9 cellular contexts compared by ENCODE assay signal in the genomic region with DNA sequence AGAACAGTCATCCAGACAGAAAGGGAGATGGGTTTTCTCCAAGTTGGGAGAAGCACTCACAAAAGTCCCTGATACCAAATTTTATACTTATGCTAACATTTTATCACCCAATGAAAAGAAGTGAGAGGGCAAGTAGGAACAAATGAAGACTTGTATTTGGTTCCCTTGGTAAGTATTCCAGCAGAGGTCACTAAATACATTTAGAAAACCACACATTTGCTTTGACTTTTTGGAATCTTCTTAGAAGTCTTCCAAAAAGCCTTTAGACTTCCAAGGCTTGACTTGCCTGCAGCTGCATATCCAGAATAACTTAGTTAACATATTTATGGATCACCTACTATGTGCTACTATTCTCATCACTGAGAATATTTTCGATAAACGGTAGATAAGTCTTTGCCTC. TPM values are rescaled to one million over a fixed set of nuclear protein-coding genes. Genes with fewer than 3 reads are reported as not detected.
DNase-seq lines count a peak whose midpoint lies in the region; ATAC-seq, FAIRE-seq and TF ChIP-seq lines count a peak whose summit lies in the region.
"Had no signal": no experiment of that assay in that cellular context is flagged by ENCODE, and none has a peak within 500 bp of the region (broad histone marks: within the 10 kb centered on the region; RNA-seq: fewer than 3 reads in every experiment).

No MANE protein-coding gene starts in this region.

- ATAC-seq in PC-3 = peak; percentile 33; the same call in 1 of the 2 replicates
- no peak for ATAC-seq in GM21423 (IDR thresholded peaks at IDR 0.05; ENCODE audit: unreplicated experiment)

- no peak overlapping the region for H3K9ac ChIP-seq in PC-3 (ENCODE audit: low read length)

- no peaks in the 10 kb centered on the region for H4K20me1 ChIP-seq in PC-3 (ENCODE audit: low read length)

- no peaks in the 10 kb centered on the region for H3K4me1 Mint-ChIP-seq in activated T-helper 1 cell treated with anti-CD3 and anti-CD28 coated beads, Interleukin-12 subunit alpha, Interleukin-12 subunit beta, Interleukin-2, Interleukin-4 antibody, amounts not matched to agents 30 ng/mL and 10 ng/mL and 1 ng/mL, durations not matched to agents 14 hours and 24 hours and 36 hours (ENCODE audit: low read depth)

- WGBS in small intestine, 3 donors = 47 to 77% (median 50%) methylated on average over 2 of the region's 2 CpGs

- no peaks in the 10 kb centered on the region for H3F3A ChIP-seq in PC-3 (ENCODE audit: low read length, unreplicated experiment)

- H3K27me3 Mint-ChIP-seq in activated T-helper 1 cell treated with anti-CD3 and anti-CD28 coated beads, Interleukin-12 subunit alpha, Interleukin-12 subunit beta, Interleukin-2, Interleukin-4 antibody, amounts not matched to agents 30 ng/mL and 10 ng/mL and 1 ng/mL, durations not matched to agents 14 hours and 24 hours and 36 hours (ENCODE audit: insufficient read depth) = peaks cover 9% of the 10 kb centered on the region

- no peaks in the 10 kb centered on the region for H3K9me3 Mint-ChIP-seq in activated T-helper 1 cell treated with anti-CD3 and anti-CD28 coated beads, Interleukin-12 subunit alpha, Interleukin-12 subunit beta, Interleukin-2, Interleukin-4 antibody, amounts not matched to agents 30 ng/mL and 10 ng/mL and 1 ng/mL, durations not matched to agents 14 hours and 24 hours and 36 hours

- CTCF ChIA-PET in PC-3 (lab: Charles Lee) = no interaction called here

- H3K27ac ChIP-seq in PC-3 (ENCODE audit: low read length) = no peak overlapping the region
- no peak overlapping the region for H3K27ac ChIP-seq in small intestine (ENCODE audit: low read depth in 1 of 2, low read length in 1 of 2)

- DNase-seq in NCI-H1105 treated with DMSO at 0.1 percent for 48 hours (lab: John Stamatoyannopoulos, UW) = peak; percentile 13
- DNase-seq in NCI-H1105 (lab: John Stamatoyannopoulos, UW) = no peak
- DNase-seq in PC-3 = peak; percentile 25
- peak; percentile 65 for DNase-seq in fibroblast of pulmonary artery (ENCODE audit: low read depth)
- peak; percentile 12 for DNase-seq in small intestine
- no peak for DNase-seq in activated T-helper 1 cell treated with anti-CD3 and anti-CD28 coated beads, Interleukin-12 subunit alpha, Interleukin-12 subunit beta, Interleukin-2, Interleukin-4 antibody, amounts not matched to agents 30 ng/mL and 10 ng/mL and 1 ng/mL, durations not matched to agents 14 hours and 24 hours and 36 hours (ENCODE audit: low spot score)
- no peak for DNase-seq in NCI-H146 treated with DMSO at 0.1 percent for 48 hours (lab: John Stamatoyannopoulos, UW; ENCODE audit: unreplicated experiment)
- DNase-seq: NCI-H2029 had no signal

- intact Hi-C loops in PC-3 (cut with micrococcal nuclease) = loop anchor here (1.0 to 10.0 kb wide), 2 partner anchors 73 to 407 kb away; no protein-coding TSS in a partner anchor
- intact Hi-C loops in activated T-helper 1 cell treated with anti-CD3 and anti-CD28 coated beads, Interleukin-12 subunit alpha, Interleukin-12 subunit beta, Interleukin-2, Interleukin-4 antibody, amounts not matched to agents 30 ng/mL and 10 ng/mL and 1 ng/mL, durations not matched to agents 14 hours and 24 hours and 36 hours (cut with micrococcal nuclease) = loop anchor here (1.0 kb wide), 1 partner anchor 73 kb away; no protein-coding TSS in a partner anchor

- H3K4me3 ChIP-seq in PC-3 (ENCODE audit: low read length) (no peak overlapping the region), fibroblast of pulmonary artery (replicated peaks; ENCODE audit: low read depth, low read length) (no peak overlapping the region), small intestine (ENCODE audit: low read depth in 1 of 2, low read length in 2 of 2) (no peak overlapping the region)

- H3K9me3 ChIP-seq in PC-3 (ENCODE audit: low read length) = no peaks in the 10 kb centered on the region
- H3K9me3 ChIP-seq in small intestine (ENCODE audit: control insufficient read depth, low read depth) = no peaks in the 10 kb centered on the region

- H3K4me3 Mint-ChIP-seq in activated T-helper 1 cell treated with anti-CD3 and anti-CD28 coated beads, Interleukin-12 subunit alpha, Interleukin-12 subunit beta, Interleukin-2, Interleukin-4 antibody, amounts not matched to agents 30 ng/mL and 10 ng/mL and 1 ng/mL, durations not matched to agents 14 hours and 24 hours and 36 hours = no peak overlapping the region

- H3K4me2 ChIP-seq in PC-3 (ENCODE audit: low read length) = no peak overlapping the region

- H3K4me1 ChIP-seq in PC-3 (ENCODE audit: insufficient read depth, low read length) = no peaks in the 10 kb centered on the region
- H3K4me1 ChIP-seq in small intestine (ENCODE audit: control insufficient read depth in 2 of 2, insufficient read depth in 1 of 2, low read depth in 1 of 2, low read length in 1 of 2) = no peaks in the 10 kb centered on the region

- H2AFZ ChIP-seq in PC-3 (ENCODE audit: low read length) = no peak overlapping the region

- TF ChIP-seq CTCF in PC-3 (conservative IDR thresholded peaks at IDR 0.05; ENCODE audit: low read depth, low read length) = peak; percentile 43; the same call in 1 of the 2 replicates
- peak; percentile 39 for TF ChIP-seq CTCF in fibroblast of pulmonary artery (IDR thresholded peaks at IDR 0.05; ENCODE audit: low read length, missing control alignments)

- H3K36me3 Mint-ChIP-seq in activated T-helper 1 cell treated with anti-CD3 and anti-CD28 coated beads, Interleukin-12 subunit alpha, Interleukin-12 subunit beta, Interleukin-2, Interleukin-4 antibody, amounts not matched to agents 30 ng/mL and 10 ng/mL and 1 ng/mL, durations not matched to agents 14 hours and 24 hours and 36 hours (ENCODE audit: low read depth) = no peaks in the 10 kb centered on the region

- H3K27ac Mint-ChIP-seq in activated T-helper 1 cell treated with anti-CD3 and anti-CD28 coated beads, Interleukin-12 subunit alpha, Interleukin-12 subunit beta, Interleukin-2, Interleukin-4 antibody, amounts not matched to agents 30 ng/mL and 10 ng/mL and 1 ng/mL, durations not matched to agents 14 hours and 24 hours and 36 hours = no peak overlapping the region

- POLR2A ChIA-PET in PC-3 (lab: Charles Lee; ENCODE audit: unreplicated experiment) = no interaction called here

- H3K9me2 ChIP-seq in PC-3 (replicated peaks; ENCODE audit: low read length) = no peaks in the 10 kb centered on the region

- no peaks in the 10 kb centered on the region for H3K27me3 ChIP-seq in PC-3 (ENCODE audit: low read length)
- H3K27me3 ChIP-seq in small intestine (ENCODE audit: control insufficient read depth in 2 of 2, insufficient read depth in 2 of 2, low read length in 2 of 2) = no peaks in the 10 kb centered on the region

- H3K36me3 ChIP-seq in PC-3 (ENCODE audit: low read depth, low read length) (no peaks in the 10 kb centered on the region), small intestine (ENCODE audit: control insufficient read depth in 2 of 2, insufficient read depth in 2 of 2, low read length in 2 of 2) (no peaks in the 10 kb centered on the region)

- FAIRE-seq in small intestine (lab: Jason Lieb, UNC) = no peak

- no peaks in the 10 kb centered on the region for H3K79me2 ChIP-seq in PC-3 (ENCODE audit: low read length)

- BruUV-seq in PC-3 (replicated peaks; lab: Mats Ljungman, UMichigan) = no TSS peak

RNA-seq across cellular contexts. Expression of gene GYS2, which starts 3.1 kb away (rescaled TPM):
- total RNA-seq in PC-3 (2014; rRNA removed) = not detected in 2 replicates
- under 1 TPM in 1 of 3 donors, not detected in 2; 0.01 TPM for polyA plus RNA-seq in small intestine
- total RNA-seq in activated T-helper 1 cell treated with anti-CD3 and anti-CD28 coated beads, Interleukin-12 subunit alpha, Interleukin-12 subunit beta, Interleukin-2, Interleukin-4 antibody, amounts not matched to agents 30 ng/mL and 10 ng/mL and 1 ng/mL, durations not matched to agents 14 hours and 24 hours and 36 hours = 0.16 TPM in 1 of 2 replicates, not detected in the other

RNA-seq across cellular contexts. Expression of gene LDHB, which starts 49.9 kb away (rescaled TPM):
- total RNA-seq in PC-3 (2014; rRNA removed) = 432 and 548 TPM in 2 replicates
- polyA plus RNA-seq in small intestine = 100 to 1,000 TPM in 2 of 3 donors, 10 to 100 TPM in 1; 19.5 to 202 (median 105) TPM
- total RNA-seq in activated T-helper 1 cell treated with anti-CD3 and anti-CD28 coated beads, Interleukin-12 subunit alpha, Interleukin-12 subunit beta, Interleukin-2, Interleukin-4 antibody, amounts not matched to agents 30 ng/mL and 10 ng/mL and 1 ng/mL, durations not matched to agents 14 hours and 24 hours and 36 hours = 1,359 and 1,451 TPM in 2 replicates

Comparison
In these comparisons a context has a peak if more than half of its experiments do, and no peak if none do; other contexts are left out.
1. DNase-seq: peak in NCI-H1105 treated with DMSO at 0.1 percent for 48 hours (single experiment), PC-3 (single experiment), fibroblast of pulmonary artery (single experiment) and small intestine (single experiment); none in NCI-H1105 (single experiment), activated T-helper 1 cell treated with anti-CD3 and anti-CD28 coated beads, Interleukin-12 subunit alpha, Interleukin-12 subunit beta, Interleukin-2, Interleukin-4 antibody, amounts not matched to agents 30 ng/mL and 10 ng/mL and 1 ng/mL, durations not matched to agents 14 hours and 24 hours and 36 hours (single experiment) and NCI-H146 treated with DMSO at 0.1 percent for 48 hours (single experiment).